ENCODE assay signal across 8 cellular contexts in genomic region chr15:101277943-101278564, GRCh38. TPM values are rescaled to one million over a fixed set of nuclear protein-coding genes. Genes with fewer than 3 reads are reported as not detected.
DNase-seq lines count a peak whose midpoint lies in the region; ATAC-seq and TF ChIP-seq lines count a peak whose summit lies in the region.

No MANE protein-coding gene starts in this region.

- H3K27ac Mint-ChIP-seq in T-helper 1 cell treated with Interleukin-12 subunit alpha and Interleukin-12 subunit beta and Interleukin-4 antibody, amounts not matched to agents 30 μg/mL and 1 μg/mL, for 36 hours, result peak overlapping the region; percentile 80
- peak overlapping the region; percentile 52 for H3K27ac Mint-ChIP-seq in activated CD4-positive, alpha-beta memory T cell treated with anti-CD3 and anti-CD28 coated beads, Interleukin-2, amount 10 ng/mL, durations not matched to agents 7 days and 5 days

- DNase-seq in T-helper 1 cell (no peak), stomach (no peak), A172 (ENCODE audit: low spot score) (no peak), NCI-H2171 (lab: John Stamatoyannopoulos, UW) (no peak)
- no peak for DNase-seq in activated CD4-positive, alpha-beta memory T cell treated with anti-CD3 and anti-CD28 coated beads, Interleukin-2, amount 10 ng/mL, durations not matched to agents 7 days and 5 days

- H3K27me3 Mint-ChIP-seq in T-helper 1 cell treated with Interleukin-12 subunit alpha and Interleukin-12 subunit beta and Interleukin-4 antibody, amounts not matched to agents 30 μg/mL and 1 μg/mL, for 36 hours (ENCODE audit: low read depth), result no peaks in the 10 kb centered on the region
- H3K27me3 Mint-ChIP-seq in activated CD4-positive, alpha-beta memory T cell treated with anti-CD3 and anti-CD28 coated beads, Interleukin-2, amount 10 ng/mL, durations not matched to agents 7 days and 5 days, result no peaks in the 10 kb centered on the region

- H3K36me3 Mint-ChIP-seq in T-helper 1 cell treated with Interleukin-12 subunit alpha and Interleukin-12 subunit beta and Interleukin-4 antibody, amounts not matched to agents 30 μg/mL and 1 μg/mL, for 36 hours (ENCODE audit: low read depth), result peaks cover 49% of the 10 kb centered on the region
- peaks cover 62% of the 10 kb centered on the region for H3K36me3 Mint-ChIP-seq in activated CD4-positive, alpha-beta memory T cell treated with anti-CD3 and anti-CD28 coated beads, Interleukin-2, amount 10 ng/mL, durations not matched to agents 7 days and 5 days (ENCODE audit: low read depth)

- CTCF ChIA-PET in activated CD4-positive, alpha-beta memory T cell treated with anti-CD3 and anti-CD28 coated beads, Interleukin-2, amount 10 ng/mL, durations not matched to agents 7 days and 5 days (lab: Charles Lee), result interaction anchor here (1.0 to 3.2 kb wide), 3 partner anchors 11 to 364 kb away, joined by 3 to 22 read pairs (median 3); no protein-coding TSS in a partner anchor

- peak overlapping the region; percentile 93 to 99 (median 96) for H3K27ac ChIP-seq in stomach

- no peak for TF ChIP-seq POLR2A in stomach (IDR thresholded peaks at IDR 0.05)

- no peak for TF ChIP-seq CTCF in stomach (IDR thresholded peaks at IDR 0.05)

- H3K4me3 ChIP-seq in iPS-18c (ENCODE audit: insufficient read depth, low read depth, low read length), result peak overlapping the region; percentile 92
- peak overlapping the region; percentile 74 to 89 (median 81) for H3K4me3 ChIP-seq in stomach

- no peaks in the 10 kb centered on the region for H3K9me3 Mint-ChIP-seq in T-helper 1 cell treated with Interleukin-12 subunit alpha and Interleukin-12 subunit beta and Interleukin-4 antibody, amounts not matched to agents 30 μg/mL and 1 μg/mL, for 36 hours
- H3K9me3 Mint-ChIP-seq in activated CD4-positive, alpha-beta memory T cell treated with anti-CD3 and anti-CD28 coated beads, Interleukin-2, amount 10 ng/mL, durations not matched to agents 7 days and 5 days, result no peaks in the 10 kb centered on the region

- 83 to 89% (median 87%) methylated on average over 12 of the region's 12 CpGs for WGBS in stomach, 5 donors

- intact Hi-C loops in stomach (cut with DNase I; ENCODE audit: low total_unique reads), result no loop called here

- TF ChIP-seq EP300 in stomach (IDR thresholded peaks at IDR 0.05), result no peak

- H3K4me1 Mint-ChIP-seq in T-helper 1 cell treated with Interleukin-12 subunit alpha and Interleukin-12 subunit beta and Interleukin-4 antibody, amounts not matched to agents 30 μg/mL and 1 μg/mL, for 36 hours (ENCODE audit: low read depth), result peaks cover 32% of the 10 kb centered on the region
- H3K4me1 Mint-ChIP-seq in activated CD4-positive, alpha-beta memory T cell treated with anti-CD3 and anti-CD28 coated beads, Interleukin-2, amount 10 ng/mL, durations not matched to agents 7 days and 5 days, result peaks cover 36% of the 10 kb centered on the region

- H3K4me3 Mint-ChIP-seq in T-helper 1 cell treated with Interleukin-12 subunit alpha and Interleukin-12 subunit beta and Interleukin-4 antibody, amounts not matched to agents 30 μg/mL and 1 μg/mL, for 36 hours, result peak overlapping the region; percentile 82
- peak overlapping the region; percentile 77 for H3K4me3 Mint-ChIP-seq in activated CD4-positive, alpha-beta memory T cell treated with anti-CD3 and anti-CD28 coated beads, Interleukin-2, amount 10 ng/mL, durations not matched to agents 7 days and 5 days

- H3K27me3 ChIP-seq in stomach, result no peaks in the 10 kb centered on the region

- H3K36me3 ChIP-seq in stomach, result peaks cover 39 to 70% (median 61%) of the 10 kb centered on the region in 4 donors

- no peak for ATAC-seq in HG03280 (IDR thresholded peaks at IDR 0.05; ENCODE audit: unreplicated experiment)

- H3K9me3 ChIP-seq in iPS-18c (ENCODE audit: control insufficient read depth, insufficient read depth, low read length), result no peaks in the 10 kb centered on the region
- H3K9me3 ChIP-seq in stomach, result no peaks in the 10 kb centered on the region

- POLR2A ChIA-PET in activated CD4-positive, alpha-beta memory T cell treated with anti-CD3 and anti-CD28 coated beads, Interleukin-2, amount 10 ng/mL, durations not matched to agents 7 days and 5 days (lab: Charles Lee), result interaction anchor here (1.0 to 1.5 kb wide), 5 partner anchors 10 to 35 kb away, joined by 3 to 10 read pairs (median 4); partner anchors contain the start of gene SNRPA1

- H3K4me1 ChIP-seq in stomach, result peaks cover 14 to 32% (median 23%) of the 10 kb centered on the region in 4 donors

RNA-seq across cellular contexts. Expression of gene SELENOS, which starts 0.8 kb away (rescaled TPM):
- 10 to 100 TPM; 43.0 to 45.7 TPM for total RNA-seq in activated CD4-positive, alpha-beta memory T cell treated with anti-CD3 and anti-CD28 coated beads, Interleukin-2, amount 10 ng/mL, durations not matched to agents 7 days and 5 days
- 100 to 1,000 TPM in 1 of 5 donors, 10 to 100 TPM in 4; 71.7 to 184 (median 86.9) TPM for total RNA-seq in stomach
- 10 to 100 TPM; 37.4 to 67.2 (median 62.9) TPM for polyA plus RNA-seq in stomach
- total RNA-seq in A172 (2014; rRNA removed; shearing (Covaris generic)), result 61.8 and 83.1 TPM in 2 replicates

RNA-seq across cellular contexts. Expression of gene SNRPA1, which starts 17.0 kb away (rescaled TPM):
- 100 to 1,000 TPM; 107 to 113 TPM for total RNA-seq in activated CD4-positive, alpha-beta memory T cell treated with anti-CD3 and anti-CD28 coated beads, Interleukin-2, amount 10 ng/mL, durations not matched to agents 7 days and 5 days
- 10 to 100 TPM in 4 of 5 donors, 1 to 10 TPM in 1; 3.5 to 75.6 (median 32.1) TPM for total RNA-seq in stomach
- polyA plus RNA-seq in stomach, result 10 to 100 TPM; 58.9 to 61.7 (median 59.1) TPM
- total RNA-seq in A172 (2014; rRNA removed; shearing (Covaris generic)), result 51.2 and 62.6 TPM in 2 replicates

RNA-seq across cellular contexts. Expression of gene CHSY1, which starts 26.2 kb away (rescaled TPM):
- total RNA-seq in activated CD4-positive, alpha-beta memory T cell treated with anti-CD3 and anti-CD28 coated beads, Interleukin-2, amount 10 ng/mL, durations not matched to agents 7 days and 5 days, result 10 to 100 TPM; 61.7 to 62.0 TPM
- total RNA-seq in stomach, result 10 to 100 TPM; 20.7 to 57.1 (median 35.1) TPM
- polyA plus RNA-seq in stomach, result 10 to 100 TPM in 1 of 3 donors, 1 to 10 TPM in 2; 4.7 to 11.8 (median 9.0) TPM
- total RNA-seq in A172 (2014; rRNA removed; shearing (Covaris generic)), result 21.9 and 22.4 TPM in 2 replicates
